11 cellular contexts compared by ENCODE assay signal in genomic region chr19:55088021-55088451, GRCh38. TPM values are rescaled to one million over a fixed set of nuclear protein-coding genes. Genes with fewer than 3 reads are reported as not detected.
A peak's percentile ranks its signal among the peaks of the same experiment; 100 is the strongest.
DNase-seq lines count a peak whose midpoint lies in the region; ATAC-seq, FAIRE-seq and TF ChIP-seq lines count a peak whose summit lies in the region.
"Had no signal": no experiment of that assay in that cellular context is flagged by ENCODE, and none has a peak within 500 bp of the region (broad histone marks: within the 10 kb centered on the region; RNA-seq: fewer than 3 reads in every experiment).

No MANE protein-coding gene starts in this region.

- no peaks in the 10 kb centered on the region for H3K79me2 ChIP-seq in HepG2 (ENCODE audit: insufficient read depth, low read length)

- H3K4me1 ChIP-seq in HepG2 (ENCODE audit: insufficient read depth, low read length) = peaks cover 2% of the 10 kb centered on the region; the same call in 1 of the 2 replicates
- H3K4me1 ChIP-seq in right lobe of liver = peaks cover 0 to 12% (median 4%) of the 10 kb centered on the region in 4 donors
- peaks cover 12 to 19% of the 10 kb centered on the region in 2 donors for H3K4me1 ChIP-seq in naive thymus-derived CD4-positive, alpha-beta T cell (ENCODE audit: control insufficient read depth in 2 of 2, insufficient read depth in 2 of 2, low read length in 2 of 2)
- no peaks in the 10 kb centered on the region for H3K4me1 ChIP-seq in BE2C
- H3K4me1 ChIP-seq: pancreas had no signal

- H3K9me3 Mint-ChIP-seq in naive thymus-derived CD4-positive, alpha-beta T cell = peaks cover 0 to 1% (median 0%) of the 10 kb centered on the region in 11 donors

- BruUV-seq in HepG2 (replicated peaks; lab: Mats Ljungman, UMichigan) = no TSS peak

- in situ Hi-C loops in HepG2 (cut with HindIII; ENCODE audit: extremely low pct_ligation_motif_present, low pct_unique_long_range_greater_than_20kb) = loop anchor here (5.0 kb wide), 1 partner anchor 34 kb away; no protein-coding TSS in a partner anchor

- TF ChIP-seq EP300 in HepG2 (IDR thresholded peaks at IDR 0.05; ENCODE audit: low read depth in 2 of 2, low read length in 2 of 2) (no peak), HepG2 (CRISPR knock-in tag; IDR thresholded peaks at IDR 0.05; ENCODE audit: borderline replicate concordance) (no peak)

- FAIRE-seq in HepG2 (lab: Jason Lieb, UNC) (no peak), bronchial epithelial cell (lab: Jason Lieb, UNC) (peak; percentile 75)
- FAIRE-seq: pancreas had no signal

- H3K4me3 Mint-ChIP-seq in naive thymus-derived CD4-positive, alpha-beta T cell = peak overlapping the region; percentile 53 to 84 (median 73)

- no peak overlapping the region for H3K27ac Mint-ChIP-seq in naive thymus-derived CD4-positive, alpha-beta T cell

- TF ChIP-seq RAD21 in HepG2 (CRISPR knock-in tag; IDR thresholded peaks at IDR 0.05) = no peak

- peaks cover 6% of the 10 kb centered on the region; the same call in 1 of the 2 replicates for H4K20me1 ChIP-seq in HepG2 (ENCODE audit: insufficient read depth, low read length)

- H3K36me3 ChIP-seq in HepG2 (replicated peaks in 1 of 2; ENCODE audit: control insufficient read depth in 1 of 2, insufficient read depth in 2 of 2, low read length in 2 of 2) = peaks cover 0 to 1% of the 10 kb centered on the region in 2 experiments; a peak in 1 of 5 replicates
- peaks cover 0 to 15% (median 4%) of the 10 kb centered on the region in 4 donors for H3K36me3 ChIP-seq in right lobe of liver
- peaks cover 15% of the 10 kb centered on the region for H3K36me3 ChIP-seq in bronchial epithelial cell (ENCODE audit: control insufficient read depth, insufficient read depth, low read length)
- H3K36me3 ChIP-seq in naive thymus-derived CD4-positive, alpha-beta T cell (ENCODE audit: control insufficient read depth in 2 of 3, insufficient read depth in 3 of 3, low read length in 3 of 3) = peaks cover 0 to 22% (median 0%) of the 10 kb centered on the region in 3 experiments
- peaks cover 3% of the 10 kb centered on the region for H3K36me3 ChIP-seq in BE2C

- POLR2A ChIA-PET in HepG2 (lab: Yijun Ruan, JAX) = no interaction called here
- POLR2A ChIA-PET in naive thymus-derived CD4-positive, alpha-beta T cell (lab: Charles Lee) = interaction anchor here (0.9 kb wide), 1 partner anchor 21 kb away, joined by 3 read pairs; no protein-coding TSS in a partner anchor

- peaks cover 0 to 24% (median 5%) of the 10 kb centered on the region in 5 donors for H3K36me3 Mint-ChIP-seq in naive thymus-derived CD4-positive, alpha-beta T cell

- DNase-seq in HepG2 (ENCODE audit: low spot score) (no peak), right lobe of liver (no peak), bronchial epithelial cell (ENCODE audit: low read depth) (no peak), NCI-H1092 treated with DMSO at 0.1 percent for 48 hours (lab: John Stamatoyannopoulos, UW) (no peak), BE2C (no peak), SK-N-DZ (ENCODE audit: low spot score) (no peak), SHP77 treated with DMSO at 0.1 percent for 48 hours (lab: John Stamatoyannopoulos, UW) (no peak)
- no peak for DNase-seq in naive thymus-derived CD4-positive, alpha-beta T cell

- H3K4me2 ChIP-seq in HepG2 (ENCODE audit: low read depth, low read length) = no peak overlapping the region

- H3K27me3 ChIP-seq in HepG2 (ENCODE audit: control insufficient read depth in 1 of 2, insufficient read depth in 2 of 2, low read length in 2 of 2) (no peaks in the 10 kb centered on the region), right lobe of liver (no peaks in the 10 kb centered on the region), bronchial epithelial cell (ENCODE audit: control insufficient read depth, insufficient read depth, low read length) (no peaks in the 10 kb centered on the region), BE2C (peaks cover 39% of the 10 kb centered on the region)
- peaks cover 0 to 12% of the 10 kb centered on the region in 2 donors for H3K27me3 ChIP-seq in naive thymus-derived CD4-positive, alpha-beta T cell (ENCODE audit: control insufficient read depth in 2 of 2, insufficient read depth in 2 of 2, low read length in 2 of 2)
- H3K27me3 ChIP-seq: pancreas had no signal

- ATAC-seq in HepG2 (no peak), right lobe of liver (no peak)
- no peak for ATAC-seq in naive thymus-derived CD4-positive, alpha-beta T cell

- peaks cover 20 to 30% (median 22%) of the 10 kb centered on the region in 7 donors for H3K4me1 Mint-ChIP-seq in naive thymus-derived CD4-positive, alpha-beta T cell

- 88% methylated on average over 12 of the region's 12 CpGs for WGBS in HepG2 (ENCODE audit: low lambda C conversion rate)
- WGBS in right lobe of liver (ENCODE audit: insufficient coverage, low coverage, low lambda C conversion rate, missing lambda C conversion rate) = 59% methylated on average over 4 of the region's 12 CpGs

- H3K4me3 ChIP-seq in HepG2 (replicated peaks in 1 of 3; ENCODE audit: insufficient read depth in 1 of 3, low read depth in 2 of 3, low read length in 3 of 3) = no peak overlapping the region
- no peak overlapping the region for H3K4me3 ChIP-seq in right lobe of liver
- no peak overlapping the region for H3K4me3 ChIP-seq in bronchial epithelial cell (ENCODE audit: low read depth, low read length)
- H3K4me3 ChIP-seq in naive thymus-derived CD4-positive, alpha-beta T cell (ENCODE audit: low read length) = no peak overlapping the region
- no peak overlapping the region for H3K4me3 ChIP-seq in BE2C (ENCODE audit: low read depth, low read length)

- H3K27ac ChIP-seq in HepG2 (ENCODE audit: extremely low read length, insufficient read depth, low read length) = no peak overlapping the region
- H3K27ac ChIP-seq in right lobe of liver = no peak overlapping the region
- H3K27ac ChIP-seq in naive thymus-derived CD4-positive, alpha-beta T cell (ENCODE audit: low read depth, low read length) = no peak overlapping the region
- H3K27ac ChIP-seq: GM23248, pancreas had no signal

- no peak for TF ChIP-seq POLR2A in HepG2 (IDR thresholded peaks at IDR 0.05; ENCODE audit: insufficient read depth in 1 of 2, low read depth in 2 of 2, low read length in 2 of 2)
- TF ChIP-seq POLR2A in right lobe of liver (IDR thresholded peaks at IDR 0.05) = no peak

- no peak overlapping the region for H2AFZ ChIP-seq in HepG2 (ENCODE audit: low read length)

- H3K9me3 ChIP-seq in HepG2 (ENCODE audit: low read length) (no peaks in the 10 kb centered on the region), right lobe of liver (no peaks in the 10 kb centered on the region), BE2C (no peaks in the 10 kb centered on the region)
- H3K9me3 ChIP-seq in naive thymus-derived CD4-positive, alpha-beta T cell (ENCODE audit: control insufficient read depth in 2 of 3, low read length in 3 of 3) = no peaks in the 10 kb centered on the region
- H3K9me3 ChIP-seq: pancreas had no signal

- peaks cover 38 to 53% (median 47%) of the 10 kb centered on the region in 5 donors for H3K27me3 Mint-ChIP-seq in naive thymus-derived CD4-positive, alpha-beta T cell

- TF ChIP-seq CTCF in HepG2 (CRISPR knock-in tag; IDR thresholded peaks at IDR 0.05) (no peak), right lobe of liver (IDR thresholded peaks at IDR 0.05) (no peak), bronchial epithelial cell (IDR thresholded peaks at IDR 0.05; ENCODE audit: insufficient read depth, low read length, severe bottlenecking) (no peak), BE2C (IDR thresholded peaks at IDR 0.05; ENCODE audit: low read depth, low read length) (no peak)

- CTCF ChIA-PET in HepG2 (lab: Yijun Ruan, JAX; ENCODE audit: low intra/inter-chr PET ratio, low total read pairs) = interaction anchor here (0.8 to 1.3 kb wide), 2 partner anchors 12 to 45 kb away, joined by 5 to 9 read pairs; no protein-coding TSS in a partner anchor
- CTCF ChIA-PET in naive thymus-derived CD4-positive, alpha-beta T cell (lab: Charles Lee) = interaction anchor here (1.1 kb wide), 1 partner anchor 21 kb away, joined by 4 read pairs; no protein-coding TSS in a partner anchor

- intact Hi-C loops in HepG2 (cut with micrococcal nuclease; ENCODE audit: unreplicated experiment) (loop anchor here (1.0 kb wide), 1 partner anchor 44 kb away; no protein-coding TSS in a partner anchor), right lobe of liver (cut with DNase I) (no loop called here)
- intact Hi-C loops in naive thymus-derived CD4-positive, alpha-beta T cell (cut with micrococcal nuclease) = loop anchor here (1.0 to 10.0 kb wide), 3 partner anchors 25 to 167 kb away; partner anchors contain the start of genes PPP1R12C (in 1 of the 2), PPP6R1 (in 1 of the 2) and RDH13 (in 1 of the 2)

- no peak overlapping the region for H3K9ac ChIP-seq in HepG2 (ENCODE audit: insufficient read depth, low read depth, low read length)

RNA-seq across cellular contexts. Expression of gene EPS8L1, which starts 12.4 kb away (rescaled TPM):
- total RNA-seq in HepG2 (2016; rRNA removed; fragmentation: Illumina TruSeq; extraction: Trizol) (2.3 and 3.0 TPM in 2 replicates), right lobe of liver (1 to 10 TPM in 4 of 6 experiments, under 1 TPM in 2; 0.49 to 2.4 (median 1.2) TPM), bronchial epithelial cell (117 and 308 TPM in 2 replicates)
- 0.79 and 0.91 TPM in 2 replicates for total RNA-seq in HepG2 (2016; cell fraction: cytosol; rRNA removed; fragmentation: Illumina TruSeq; extraction: Trizol; ENCODE audit: low read depth)
- total RNA-seq in HepG2 (2016; cell fraction: insoluble cytoplasmic fraction; rRNA removed; fragmentation: Illumina TruSeq; extraction: Trizol) = 1.4 and 2.2 TPM in 2 replicates
- 2.6 and 2.9 TPM in 2 replicates for total RNA-seq in HepG2 (2016; cell fraction: membrane; rRNA removed; fragmentation: Illumina TruSeq; extraction: Trizol)
- 0.84 and 1.3 TPM in 2 replicates for total RNA-seq in HepG2 (2016; cell fraction: nucleus; rRNA removed; fragmentation: Illumina TruSeq; extraction: Trizol)
- polyA plus RNA-seq in HepG2 (2011; rRNA removed) = 6.3 and 6.6 TPM in 2 replicates
- polyA plus RNA-seq in HepG2 (2011; cell fraction: cytosol; rRNA removed) = 3.0 and 4.2 TPM in 2 replicates
- 27.8 and 31.9 TPM in 2 replicates for polyA plus RNA-seq in HepG2 (2011; cell fraction: nucleus; rRNA removed)
- polyA plus RNA-seq in HepG2 (2012) = 5.0 and 6.5 TPM in 2 replicates
- polyA plus RNA-seq in HepG2 (2016; cell fraction: cytosol; fragmentation: Illumina TruSeq; extraction: Trizol; ENCODE audit: low read depth) = 1.6 and 1.7 TPM in 2 replicates
- polyA plus RNA-seq in HepG2 (2016; cell fraction: insoluble cytoplasmic fraction; fragmentation: Illumina TruSeq; extraction: Trizol; ENCODE audit: low read depth) = 1.4 and 2.0 TPM in 2 replicates
- 2.0 TPM in 2 replicates for polyA plus RNA-seq in HepG2 (2016; cell fraction: membrane; fragmentation: Illumina TruSeq; extraction: Trizol; ENCODE audit: low read depth)
- polyA plus RNA-seq in HepG2 (2016; cell fraction: nucleus; fragmentation: Illumina TruSeq; extraction: Trizol; ENCODE audit: insufficient read depth, low read depth) = 6.3 and 7.4 TPM in 2 replicates
- 4.0 and 6.3 TPM in 2 replicates for polyA minus RNA-seq in HepG2 (2011; rRNA and poly(A)+ RNA removed; ENCODE audit: low replicate concordance)
- polyA minus RNA-seq in HepG2 (2011; cell fraction: cytosol; rRNA and poly(A)+ RNA removed) = 0.88 and 1.4 TPM in 2 replicates
- 3.4 and 3.7 TPM in 2 replicates for polyA minus RNA-seq in HepG2 (2011; cell fraction: nucleus; rRNA and poly(A)+ RNA removed)
- 1 to 10 TPM in 4 of 5 experiments, under 1 TPM in 1; 0.76 to 6.8 (median 2.0) TPM for total RNA-seq in naive thymus-derived CD4-positive, alpha-beta T cell
- polyA plus RNA-seq in naive thymus-derived CD4-positive, alpha-beta T cell = under 1 TPM in 1 of 2 donors, not detected in 1; 0.09 TPM
- not detected for polyA plus RNA-seq in BE2C (2012; ENCODE audit: insufficient read depth, insufficient read length, low read depth)
- 0.18 and 0.42 TPM in 2 replicates for polyA plus RNA-seq in SK-N-DZ (2014; cell fraction: cytosol; rRNA removed)
- polyA plus RNA-seq in SK-N-DZ (2014; cell fraction: nucleus; rRNA removed) = 1.8 and 3.5 TPM in 2 replicates

RNA-seq across cellular contexts. Expression of gene RDH13, which starts 25.1 kb away (rescaled TPM):
- total RNA-seq in HepG2 (2016; rRNA removed; fragmentation: Illumina TruSeq; extraction: Trizol) = 19.1 and 21.5 TPM in 2 replicates
- 7.5 and 7.8 TPM in 2 replicates for total RNA-seq in HepG2 (2016; cell fraction: cytosol; rRNA removed; fragmentation: Illumina TruSeq; extraction: Trizol; ENCODE audit: low read depth)
- 15.8 and 21.1 TPM in 2 replicates for total RNA-seq in HepG2 (2016; cell fraction: insoluble cytoplasmic fraction; rRNA removed; fragmentation: Illumina TruSeq; extraction: Trizol)
- 11.8 and 12.8 TPM in 2 replicates for total RNA-seq in HepG2 (2016; cell fraction: membrane; rRNA removed; fragmentation: Illumina TruSeq; extraction: Trizol)
- 17.4 and 22.3 TPM in 2 replicates for total RNA-seq in HepG2 (2016; cell fraction: nucleus; rRNA removed; fragmentation: Illumina TruSeq; extraction: Trizol)
- 13.4 and 16.6 TPM in 2 replicates for polyA plus RNA-seq in HepG2 (2011; rRNA removed)
- 9.7 and 11.4 TPM in 2 replicates for polyA plus RNA-seq in HepG2 (2011; cell fraction: cytosol; rRNA removed)
- polyA plus RNA-seq in HepG2 (2011; cell fraction: nucleus; rRNA removed) = 30.1 and 32.4 TPM in 2 replicates
- polyA plus RNA-seq in HepG2 (2012) = 11.5 and 13.1 TPM in 2 replicates
- 4.2 and 4.4 TPM in 2 replicates for polyA plus RNA-seq in HepG2 (2016; cell fraction: cytosol; fragmentation: Illumina TruSeq; extraction: Trizol; ENCODE audit: low read depth)
- 14.5 and 16.2 TPM in 2 replicates for polyA plus RNA-seq in HepG2 (2016; cell fraction: insoluble cytoplasmic fraction; fragmentation: Illumina TruSeq; extraction: Trizol; ENCODE audit: low read depth)
- polyA plus RNA-seq in HepG2 (2016; cell fraction: membrane; fragmentation: Illumina TruSeq; extraction: Trizol; ENCODE audit: low read depth) = 5.8 and 6.5 TPM in 2 replicates
- polyA plus RNA-seq in HepG2 (2016; cell fraction: nucleus; fragmentation: Illumina TruSeq; extraction: Trizol; ENCODE audit: insufficient read depth, low read depth) = 30.4 and 34.3 TPM in 2 replicates
- 35.2 and 54.3 TPM in 2 replicates for polyA minus RNA-seq in HepG2 (2011; rRNA and poly(A)+ RNA removed; ENCODE audit: low replicate concordance)
- 8.1 and 16.8 TPM in 2 replicates for polyA minus RNA-seq in HepG2 (2011; cell fraction: cytosol; rRNA and poly(A)+ RNA removed)
- polyA minus RNA-seq in HepG2 (2011; cell fraction: nucleus; rRNA and poly(A)+ RNA removed) = 29.1 and 32.1 TPM in 2 replicates
- 10 to 100 TPM in 4 of 6 experiments, 1 to 10 TPM in 2; 7.7 to 16.8 (median 12.1) TPM for total RNA-seq in right lobe of liver
- 23.7 and 37.0 TPM in 2 replicates for total RNA-seq in bronchial epithelial cell
- total RNA-seq in naive thymus-derived CD4-positive, alpha-beta T cell = 10 to 100 TPM; 14.5 to 24.8 (median 19.0) TPM
- polyA plus RNA-seq in naive thymus-derived CD4-positive, alpha-beta T cell = 10 to 100 TPM in 1 of 2 donors, 1 to 10 TPM in 1; 9.4 to 24.8 TPM
- polyA plus RNA-seq in BE2C (2012; ENCODE audit: insufficient read depth, insufficient read length, low read depth) = 19.7 TPM
- 10.0 and 11.3 TPM in 2 replicates for polyA plus RNA-seq in SK-N-DZ (2014; cell fraction: cytosol; rRNA removed)
- polyA plus RNA-seq in SK-N-DZ (2014; cell fraction: nucleus; rRNA removed) = 7.4 and 9.5 TPM in 2 replicates

RNA-seq across cellular contexts. Expression of gene PPP1R12C, which starts 29.4 kb away (rescaled TPM):
- total RNA-seq in HepG2 (2016; rRNA removed; fragmentation: Illumina TruSeq; extraction: Trizol) (13.0 and 29.7 TPM in 2 replicates), right lobe of liver (10 to 100 TPM; 35.6 to 48.1 (median 41.7) TPM), bronchial epithelial cell (22.9 and 25.6 TPM in 2 replicates)
- total RNA-seq in HepG2 (2016; cell fraction: cytosol; rRNA removed; fragmentation: Illumina TruSeq; extraction: Trizol; ENCODE audit: low read depth) = 8.7 and 9.6 TPM in 2 replicates
- 10.7 and 30.4 TPM in 2 replicates for total RNA-seq in HepG2 (2016; cell fraction: insoluble cytoplasmic fraction; rRNA removed; fragmentation: Illumina TruSeq; extraction: Trizol)
- 16.0 and 19.8 TPM in 2 replicates for total RNA-seq in HepG2 (2016; cell fraction: membrane; rRNA removed; fragmentation: Illumina TruSeq; extraction: Trizol)
- 33.8 and 39.8 TPM in 2 replicates for total RNA-seq in HepG2 (2016; cell fraction: nucleus; rRNA removed; fragmentation: Illumina TruSeq; extraction: Trizol)
- polyA plus RNA-seq in HepG2 (2011; rRNA removed) = 30.3 and 40.4 TPM in 2 replicates
- 13.1 and 19.7 TPM in 2 replicates for polyA plus RNA-seq in HepG2 (2011; cell fraction: cytosol; rRNA removed)
- polyA plus RNA-seq in HepG2 (2011; cell fraction: nucleus; rRNA removed) = 234 and 309 TPM in 2 replicates
- 30.8 and 39.8 TPM in 2 replicates for polyA plus RNA-seq in HepG2 (2012)
- polyA plus RNA-seq in HepG2 (2016; cell fraction: cytosol; fragmentation: Illumina TruSeq; extraction: Trizol; ENCODE audit: low read depth) = 16.9 and 17.6 TPM in 2 replicates
- polyA plus RNA-seq in HepG2 (2016; cell fraction: insoluble cytoplasmic fraction; fragmentation: Illumina TruSeq; extraction: Trizol; ENCODE audit: low read depth) = 21.3 and 29.2 TPM in 2 replicates
- polyA plus RNA-seq in HepG2 (2016; cell fraction: membrane; fragmentation: Illumina TruSeq; extraction: Trizol; ENCODE audit: low read depth) = 27.6 and 31.9 TPM in 2 replicates
- 194 and 196 TPM in 2 replicates for polyA plus RNA-seq in HepG2 (2016; cell fraction: nucleus; fragmentation: Illumina TruSeq; extraction: Trizol; ENCODE audit: insufficient read depth, low read depth)
- 20.6 and 25.3 TPM in 2 replicates for polyA minus RNA-seq in HepG2 (2011; rRNA and poly(A)+ RNA removed; ENCODE audit: low replicate concordance)
- polyA minus RNA-seq in HepG2 (2011; cell fraction: cytosol; rRNA and poly(A)+ RNA removed) = 6.3 and 6.7 TPM in 2 replicates
- 22.7 and 26.5 TPM in 2 replicates for polyA minus RNA-seq in HepG2 (2011; cell fraction: nucleus; rRNA and poly(A)+ RNA removed)
- total RNA-seq in naive thymus-derived CD4-positive, alpha-beta T cell = 100 to 1,000 TPM; 107 to 180 (median 144) TPM
- polyA plus RNA-seq in naive thymus-derived CD4-positive, alpha-beta T cell = 1 to 10 TPM; 3.8 to 6.6 TPM
- 75.9 TPM for polyA plus RNA-seq in BE2C (2012; ENCODE audit: insufficient read depth, insufficient read length, low read depth)
- 19.4 and 22.7 TPM in 2 replicates for polyA plus RNA-seq in SK-N-DZ (2014; cell fraction: cytosol; rRNA removed)
- 314 and 319 TPM in 2 replicates for polyA plus RNA-seq in SK-N-DZ (2014; cell fraction: nucleus; rRNA removed)

RNA-seq across cellular contexts. Expression of gene GP6, which starts 50.0 kb away (rescaled TPM):
- total RNA-seq in HepG2 (2016; rRNA removed; fragmentation: Illumina TruSeq; extraction: Trizol) (not detected in 2 replicates), right lobe of liver (under 1 TPM in 2 of 6 experiments, not detected in 4; 0.33 to 0.42 TPM), bronchial epithelial cell (not detected in 2 replicates)
- total RNA-seq in HepG2 (2016; cell fraction: cytosol; rRNA removed; fragmentation: Illumina TruSeq; extraction: Trizol; ENCODE audit: low read depth) = not detected in 2 replicates
- not detected in 2 replicates for total RNA-seq in HepG2 (2016; cell fraction: insoluble cytoplasmic fraction; rRNA removed; fragmentation: Illumina TruSeq; extraction: Trizol)
- not detected in 2 replicates for total RNA-seq in HepG2 (2016; cell fraction: membrane; rRNA removed; fragmentation: Illumina TruSeq; extraction: Trizol)
- total RNA-seq in HepG2 (2016; cell fraction: nucleus; rRNA removed; fragmentation: Illumina TruSeq; extraction: Trizol) = not detected in 2 replicates
- 0.05 and 0.08 TPM in 2 replicates for polyA plus RNA-seq in HepG2 (2011; rRNA removed)
- 0.03 TPM in 1 of 2 replicates, not detected in the other for polyA plus RNA-seq in HepG2 (2011; cell fraction: cytosol; rRNA removed)
- 0.05 TPM in 1 of 2 replicates, not detected in the other for polyA plus RNA-seq in HepG2 (2011; cell fraction: nucleus; rRNA removed)
- polyA plus RNA-seq in HepG2 (2012) = 0.13 TPM in 1 of 2 replicates, not detected in the other
- not detected in 2 replicates for polyA plus RNA-seq in HepG2 (2016; cell fraction: cytosol; fragmentation: Illumina TruSeq; extraction: Trizol; ENCODE audit: low read depth)
- polyA plus RNA-seq in HepG2 (2016; cell fraction: insoluble cytoplasmic fraction; fragmentation: Illumina TruSeq; extraction: Trizol; ENCODE audit: low read depth) = not detected in 2 replicates
- polyA plus RNA-seq in HepG2 (2016; cell fraction: membrane; fragmentation: Illumina TruSeq; extraction: Trizol; ENCODE audit: low read depth) = not detected in 2 replicates
- not detected in 2 replicates for polyA plus RNA-seq in HepG2 (2016; cell fraction: nucleus; fragmentation: Illumina TruSeq; extraction: Trizol; ENCODE audit: insufficient read depth, low read depth)
- polyA minus RNA-seq in HepG2 (2011; rRNA and poly(A)+ RNA removed; ENCODE audit: low replicate concordance) = 0.30 and 0.75 TPM in 2 replicates
- polyA minus RNA-seq in HepG2 (2011; cell fraction: cytosol; rRNA and poly(A)+ RNA removed) = not detected in 2 replicates
- polyA minus RNA-seq in HepG2 (2011; cell fraction: nucleus; rRNA and poly(A)+ RNA removed) = not detected in 2 replicates
- total RNA-seq in naive thymus-derived CD4-positive, alpha-beta T cell = 1 to 10 TPM in 1 of 5 experiments, under 1 TPM in 4; 0.27 to 1.2 (median 0.51) TPM
- polyA plus RNA-seq in naive thymus-derived CD4-positive, alpha-beta T cell = under 1 TPM; 0.14 to 0.33 TPM
- not detected for polyA plus RNA-seq in BE2C (2012; ENCODE audit: insufficient read depth, insufficient read length, low read depth)
- polyA plus RNA-seq in SK-N-DZ (2014; cell fraction: cytosol; rRNA removed) = not detected in 2 replicates
- not detected in 2 replicates for polyA plus RNA-seq in SK-N-DZ (2014; cell fraction: nucleus; rRNA removed)
- total RNA-seq: glomerular endothelial cell, GM23248 had no signal
- polyA plus RNA-seq: GM23248 had no signal

Comparison
In these comparisons a context has a peak if more than half of its experiments do, and no peak if none do; other contexts are left out.
1. intact Hi-C loops: an anchor here in HepG2 (1.0 kb wide) and naive thymus-derived CD4-positive, alpha-beta T cell (1.0 to 10.0 kb wide); none called in right lobe of liver.
2. RNA of gene EPS8L1, which starts 12.4 kb away (total RNA-seq): 117 to 308 TPM in bronchial epithelial cell; 0.79 to 3.0 TPM in HepG2, 0.76 to 6.8 TPM in naive thymus-derived CD4-positive, alpha-beta T cell and 0.49 to 2.4 TPM in right lobe of liver; every median in the first group is over 10 times any median in the second.